22 cellular contexts compared by ENCODE assay signal in genomic region chr9:81456431-81456970, GRCh38.
A peak's percentile ranks its signal among the peaks of the same experiment; 100 is the strongest.
DNase-seq lines count a peak whose midpoint lies in the region; ATAC-seq and TF ChIP-seq lines count a peak whose summit lies in the region.
"Had no signal": no experiment of that assay in that cellular context is flagged by ENCODE, and none has a peak within 500 bp of the region (broad histone marks: within the 10 kb centered on the region; RNA-seq: fewer than 3 reads in every experiment).

No MANE protein-coding gene starts in this region.

- ATAC-seq in CD4-positive, alpha-beta T cell (ENCODE audit: poor library complexity): no peak
- no peak for ATAC-seq in aorta (ENCODE audit: low FRiP score)
- ATAC-seq: sciatic nerve, WTC11 had no signal

- H3K27ac Mint-ChIP-seq in CD4-positive, alpha-beta T cell: no peak overlapping the region
- H3K27ac Mint-ChIP-seq: activated T-helper 2 cell treated with anti-CD3 and anti-CD28 coated beads, Interferon-gamma antibody, Interleukin-2, Interleukin-4, amounts not matched to agents 10 μg/mL and 5 μg/mL and 100 μg/mL, durations not matched to agents 14 hours and 24 hours and 36 hours; mesothelial cell of epicardium; WTC11 had no signal

- H3K4me3 ChIP-seq in AG09309 (ENCODE audit: control insufficient read depth, low read depth, low read length) (no peak overlapping the region), HEK293 (ENCODE audit: low read depth, low read length) (no peak overlapping the region), aorta (ENCODE audit: low read length in 2 of 2) (no peak overlapping the region), ovary (no peak overlapping the region)

- no peaks in the 10 kb centered on the region for H3K27me3 ChIP-seq in CD4-positive, alpha-beta T cell (ENCODE audit: control insufficient read depth, insufficient read depth, low read length)
- no peaks in the 10 kb centered on the region for H3K27me3 ChIP-seq in aorta (ENCODE audit: control insufficient read depth in 1 of 2, insufficient read depth in 2 of 2, low read length in 1 of 2)
- H3K27me3 ChIP-seq in ovary: no peaks in the 10 kb centered on the region

- H3K36me3 ChIP-seq in HEK293 (ENCODE audit: control insufficient read depth in 2 of 2, insufficient read depth in 1 of 2, low read length in 2 of 2): no peaks in the 10 kb centered on the region
- H3K36me3 ChIP-seq in aorta (ENCODE audit: control insufficient read depth in 1 of 2, insufficient read depth in 2 of 2, low read length in 1 of 2): no peaks in the 10 kb centered on the region
- H3K36me3 ChIP-seq in ovary: no peaks in the 10 kb centered on the region

- POLR2A ChIA-PET in HEK293 (lab: Yijun Ruan, JAX): no interaction called here
- POLR2A ChIA-PET in CD4-positive, alpha-beta T cell (lab: Charles Lee): no interaction called here

- H3K27ac ChIP-seq in HEK293 (ENCODE audit: extremely low read depth, low read depth, low read length) (no peak overlapping the region), aorta (ENCODE audit: low read depth in 1 of 2, low read length in 2 of 2) (no peak overlapping the region), ovary (no peak overlapping the region)
- H3K27ac ChIP-seq in CD4-positive, alpha-beta T cell (ENCODE audit: low read depth, low read length): no peak overlapping the region
- H3K27ac ChIP-seq: epithelial cell of prostate, RWPE1 had no signal

- no peaks in the 10 kb centered on the region for H3K36me3 Mint-ChIP-seq in CD4-positive, alpha-beta T cell (ENCODE audit: low read depth)
- H3K36me3 Mint-ChIP-seq: mesothelial cell of epicardium, WTC11 had no signal

- CTCF ChIA-PET in HEK293 (lab: Yijun Ruan, JAX): no interaction called here
- CTCF ChIA-PET in CD4-positive, alpha-beta T cell (lab: Charles Lee): no interaction called here

- intact Hi-C loops in CD4-positive, alpha-beta T cell (cut with DNase I, micrococcal nuclease): no loop called here
- intact Hi-C loops in aorta (cut with DNase I) (no loop called here), ovary (cut with DNase I) (no loop called here)

- TF ChIP-seq POLR2A in ovary (IDR thresholded peaks at IDR 0.05): no peak

- DNase-seq in AG09309 (ENCODE audit: low read depth) (peak; percentile 34), RPMI7951 (ENCODE audit: low read depth) (peak; percentile 72), fibroblast of peridontal ligament (ENCODE audit: extremely low read depth) (peak; percentile 55), aorta (no peak), Kasumi-1 (lab: John Stamatoyannopoulos, UW) (no peak), ovary (no peak)
- no peak for DNase-seq in CD4-positive, alpha-beta T cell
- DNase-seq: cortex of kidney; GOT3; head of caudate nucleus; kidney; NCI-H1436 treated with DMSO at 0.1 percent for 48 hours; occipital lobe; stimulated activated CD4-positive, alpha-beta T cell treated with anti-CD3 and anti-CD28 coated beads, Interleukin-4, amount 100 ng/mL, for 1 hour; SW 1271 had no signal

- no peak for TF ChIP-seq EP300 in ovary (IDR thresholded peaks at IDR 0.05)

- no peaks in the 10 kb centered on the region for H3K27me3 Mint-ChIP-seq in CD4-positive, alpha-beta T cell

- H3K9me3 Mint-ChIP-seq in CD4-positive, alpha-beta T cell: no peaks in the 10 kb centered on the region
- H3K9me3 Mint-ChIP-seq: WTC11 had no signal

- no peaks in the 10 kb centered on the region for H3K4me1 Mint-ChIP-seq in CD4-positive, alpha-beta T cell (ENCODE audit: low read depth)
- H3K4me1 Mint-ChIP-seq: WTC11 had no signal

- WGBS in aorta, 2 donors: 4 to 8% methylated on average over 2 of the region's 2 CpGs
- 59 to 66% (median 63%) methylated on average over 2 of the region's 2 CpGs for WGBS in ovary, 3 donors

- TF ChIP-seq CTCF in AG09309 (IDR thresholded peaks at IDR 0.05; ENCODE audit: control insufficient read depth, insufficient read depth, low read depth, low read length, missing control alignments) (no peak), HEK293 (tag by site-specific recombination; IDR thresholded peaks at IDR 0.05) (no peak), ovary (IDR thresholded peaks at IDR 0.05) (no peak)
- no peak for TF ChIP-seq CTCF in CD4-positive, alpha-beta T cell (IDR thresholded peaks at IDR 0.05)

- H3K9me3 ChIP-seq in HEK293 (ENCODE audit: control insufficient read depth, insufficient read depth, low read depth, low read length): no peaks in the 10 kb centered on the region
- no peaks in the 10 kb centered on the region for H3K9me3 ChIP-seq in CD4-positive, alpha-beta T cell (ENCODE audit: control insufficient read depth, low read length)
- no peaks in the 10 kb centered on the region for H3K9me3 ChIP-seq in aorta (ENCODE audit: control insufficient read depth, low read length)
- no peaks in the 10 kb centered on the region for H3K9me3 ChIP-seq in ovary

- H3K4me1 ChIP-seq in HEK293 (ENCODE audit: control insufficient read depth, insufficient read depth, low read length) (0 out of 2 replicates have a peak, but pooled peaks cover 2% of the 10 kb centered on the region), aorta (ENCODE audit: control insufficient read depth in 1 of 2, insufficient read depth in 2 of 2, low read length in 2 of 2) (peaks cover 2 to 3% of the 10 kb centered on the region in 2 donors), ovary (ENCODE audit: insufficient read depth) (peaks cover 4% of the 10 kb centered on the region)

- no peak overlapping the region for H3K4me3 Mint-ChIP-seq in CD4-positive, alpha-beta T cell
- H3K4me3 Mint-ChIP-seq: mesothelial cell of epicardium, WTC11 had no signal

TF ChIP-seq in HEK293, 187 proteins besides CTCF, POLR2A, EP300 and RAD21:
- TF ChIP-seq TCF7L2 (IDR thresholded peaks at IDR 0.05; ENCODE audit: borderline replicate concordance, low read depth, low read length) (peak; percentile 72), ZSCAN23 (tag by site-specific recombination; IDR thresholded peaks at IDR 0.05) (no peak), PRDM6 (tag by site-specific recombination; IDR thresholded peaks at IDR 0.05) (peak; percentile 9; the same call in 1 of the 2 replicates), SP7 (tag by site-specific recombination; IDR thresholded peaks at IDR 0.05) (peak; percentile 84), FEZF1 (tag by site-specific recombination; IDR thresholded peaks at IDR 0.05) (peak; percentile 30; the same call in 1 of the 2 replicates), ZSCAN5A (tag by site-specific recombination; IDR thresholded peaks at IDR 0.05) (no peak)
TF ChIP-seq in HEK293: peak in this region for 4.

Comparison
In these comparisons a context has a peak if more than half of its experiments do, and no peak if none do; other contexts are left out.
1. DNase-seq: peak in AG09309 (single experiment), RPMI7951 (single experiment) and fibroblast of peridontal ligament (single experiment); none in CD4-positive, alpha-beta T cell (0 of 10), aorta (0 of 2), Kasumi-1 (0 of 2) and ovary (0 of 5).